Comparison of ENCODE assay signal across 8 cellular contexts in the genomic region with DNA sequence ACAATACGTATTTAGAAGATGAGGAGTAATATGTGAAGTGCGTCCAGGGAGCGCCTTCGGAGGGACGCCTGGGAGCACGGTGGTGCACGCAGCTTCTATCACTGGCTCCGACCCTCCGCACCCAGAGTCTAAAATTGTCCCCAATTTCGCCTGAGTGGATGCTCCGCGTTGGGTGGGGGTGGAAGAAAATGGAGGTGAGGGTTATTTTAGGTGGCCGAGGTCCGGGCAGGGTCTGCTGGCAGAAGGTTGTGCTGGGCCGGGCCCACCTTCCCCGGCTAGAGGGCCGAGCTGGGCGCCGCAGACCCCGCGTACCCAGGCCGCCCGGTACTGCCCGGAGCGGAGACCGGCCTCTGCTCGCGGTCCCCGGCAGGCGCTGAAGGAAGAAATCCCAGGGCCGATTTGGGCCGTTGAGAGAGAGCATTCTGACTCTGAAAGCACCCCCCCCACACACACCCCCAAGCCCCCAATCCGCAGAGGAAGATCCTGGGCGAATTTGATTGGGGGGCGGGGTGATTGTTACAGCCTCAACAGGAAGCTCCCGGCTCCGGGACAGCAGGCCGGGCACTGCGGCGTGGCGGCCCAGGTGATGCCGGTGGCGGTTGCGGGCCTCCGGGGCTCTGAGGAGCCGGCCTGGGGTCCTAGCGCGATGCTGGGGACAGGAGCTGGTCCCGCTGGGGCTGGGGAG. TPM values are rescaled to one million over a fixed set of nuclear protein-coding genes. Genes with fewer than 3 reads are reported as not detected.
DNase-seq lines count a peak whose midpoint lies in the region; ATAC-seq, FAIRE-seq and TF ChIP-seq lines count a peak whose summit lies in the region.

No MANE protein-coding gene starts in this region.

- H3K27ac ChIP-seq in A549: peak overlapping the region; percentile 94 to 98
- H3K27ac ChIP-seq in upper lobe of right lung: peak overlapping the region; percentile 97

- TF ChIP-seq CTCF in A549 (IDR thresholded peaks at IDR 0.05) (no peak), MCF 10A (IDR thresholded peaks at IDR 0.05; ENCODE audit: unreplicated experiment) (no peak), upper lobe of right lung (IDR thresholded peaks at IDR 0.05) (no peak)

- H3K9me3 ChIP-seq in A549: no peaks in the 10 kb centered on the region
- H3K9me3 ChIP-seq in upper lobe of right lung: no peaks in the 10 kb centered on the region

- peaks cover 28% of the 10 kb centered on the region for H3K36me3 Mint-ChIP-seq in MCF 10A (ENCODE audit: insufficient read depth, unreplicated experiment)

- H3K4me1 ChIP-seq in A549 (peaks cover 48% of the 10 kb centered on the region), upper lobe of right lung (peaks cover 39% of the 10 kb centered on the region)

- H3K4me3 ChIP-seq in A549 (peak overlapping the region; percentile 76), upper lobe of right lung (peak overlapping the region; percentile 74)

- in situ Hi-C loops in KBM-7 (cut with MboI; ENCODE audit: low pct_unique_long_range_greater_than_20kb, low sequenced_read_pairs): no loop called here

- H3K27me3 ChIP-seq in upper lobe of right lung: no peaks in the 10 kb centered on the region

- H3K27me3 Mint-ChIP-seq in MCF 10A (ENCODE audit: insufficient read depth, unreplicated experiment): no peaks in the 10 kb centered on the region

- TF ChIP-seq RAD21 in A549 (conservative IDR thresholded peaks at IDR 0.05 in 1 of 2, IDR thresholded peaks at IDR 0.05 in 1 of 2): no peak

- intact Hi-C loops in MCF 10A (cut with micrococcal nuclease) (loop anchor here (5.0 kb wide), 2 partner anchors 71 to 91 kb away; no protein-coding TSS in a partner anchor), upper lobe of right lung (cut with DNase I) (no loop called here)

- FAIRE-seq in A549 (lab: Jason Lieb, UNC) (no peak), GM12891 (lab: Jason Lieb, UNC) (no peak)

- CTCF ChIA-PET in A549 (lab: Yijun Ruan, JAX) (interaction anchor here (0.6 to 8.6 kb wide), 23 partner anchors 11 to 151 kb away, joined by 3 to 121 read pairs (median 5); no protein-coding TSS in a partner anchor), MCF 10A (lab: Yijun Ruan, JAX) (interaction anchor here (0.6 to 2.1 kb wide), 5 partner anchors 56 to 156 kb away, joined by 3 to 6 read pairs (median 4); no protein-coding TSS in a partner anchor)

- WGBS in A549 (ENCODE audit: missing lambda C conversion rate): 17% methylated on average over 35 of the region's 49 CpGs

- no TSS peak for BruUV-seq in MCF 10A (replicated peaks; lab: Mats Ljungman, UMichigan)

- H3K4me3 Mint-ChIP-seq in MCF 10A (ENCODE audit: unreplicated experiment): peak overlapping the region; percentile 89

- H3K4me1 Mint-ChIP-seq in MCF 10A (ENCODE audit: insufficient read depth, unreplicated experiment): peaks cover 16% of the 10 kb centered on the region

- no peak for ATAC-seq in A549
- ATAC-seq in upper lobe of right lung: no peak
- ATAC-seq in HG03565 (IDR thresholded peaks at IDR 0.05; ENCODE audit: unreplicated experiment): no peak

- TF ChIP-seq EP300 in A549 (IDR thresholded peaks at IDR 0.05): no peak

- TF ChIP-seq POLR2A in A549 (IDR thresholded peaks at IDR 0.05; ENCODE audit: low read length): no peak
- TF ChIP-seq POLR2A in GM12891 (IDR thresholded peaks at IDR 0.05; ENCODE audit: low read depth, low read length): no peak

- no peaks in the 10 kb centered on the region for H3K9me3 Mint-ChIP-seq in MCF 10A (ENCODE audit: unreplicated experiment)

- DNase-seq in A549 (ENCODE audit: low read depth in 1 of 2, low spot score in 1 of 2): peak; percentile 52 to 58
- DNase-seq in KBM-7: peak; percentile 45
- DNase-seq in MCF 10A (ENCODE audit: unreplicated experiment): peak; percentile 37
- DNase-seq in lung microvascular endothelial cell (ENCODE audit: low read depth in 2 of 2): peak; percentile 36 to 62
- no peak for DNase-seq in upper lobe of right lung
- no peak for DNase-seq in stimulated activated naive CD4-positive, alpha-beta T cell treated with Interleukin-2 at 50 U/mL for 16 hours (lab: John Stamatoyannopoulos, UW)
- DNase-seq in GM12891 (ENCODE audit: insufficient read length, low spot score): no peak

- H3K36me3 ChIP-seq in upper lobe of right lung: no peaks in the 10 kb centered on the region

- H3K27ac Mint-ChIP-seq in MCF 10A (ENCODE audit: low read depth, unreplicated experiment): peak overlapping the region; percentile 99

- POLR2A ChIA-PET in A549 (lab: Yijun Ruan, JAX): interaction anchor here (0.7 to 5.9 kb wide), 5 partner anchors 23 to 117 kb away, joined by 3 to 107 read pairs (median 4); no protein-coding TSS in a partner anchor
- POLR2A ChIA-PET in MCF 10A (lab: Yijun Ruan, JAX): interaction anchor here (0.7 to 9.2 kb wide), 13 partner anchors 21 to 287 kb away, joined by 3 to 169 read pairs (median 8); partner anchors contain the start of genes ACTG1, NDUFAF8, SLC38A10 and TEPSIN

- H3K4me2 ChIP-seq in A549: peak overlapping the region; percentile 92

TF ChIP-seq in A549, 52 proteins besides CTCF, POLR2A, EP300 and RAD21 (continues in another document):
- TF ChIP-seq MAFK (IDR thresholded peaks at IDR 0.05; ENCODE audit: partially characterized antibody) (no peak), NFE2L2 (conservative IDR thresholded peaks at IDR 0.05; ENCODE audit: low read length) (no peak), FOSL2 (IDR thresholded peaks at IDR 0.05) (no peak), FOSL2 (CRISPR knock-in tag; IDR thresholded peaks at IDR 0.05) (no peak), PHF8 (IDR thresholded peaks at IDR 0.05; ENCODE audit: borderline replicate concordance, low read depth) (0 out of 2 replicates have a peak, but pooled peaks have one; percentile 17), JUN (IDR thresholded peaks at IDR 0.05) (0 out of 5 replicates have a peak, but pooled peaks of 1 of the 2 experiments have one; percentile 35), NR3C1 (IDR thresholded peaks at IDR 0.05) (no peak), EHF (CRISPR knock-in tag; IDR thresholded peaks at IDR 0.05) (no peak), SMC3 (IDR thresholded peaks at IDR 0.05) (no peak), BHLHE40 (IDR thresholded peaks at IDR 0.05; ENCODE audit: low read depth, low read length) (no peak), ATOH8 (CRISPR knock-in tag; IDR thresholded peaks at IDR 0.05; ENCODE audit: low read depth) (no peak), TFCP2L1 (CRISPR knock-in tag; IDR thresholded peaks at IDR 0.05) (no peak), MYC (IDR thresholded peaks at IDR 0.05; ENCODE audit: borderline replicate concordance, low read length) (no peak), RARB (CRISPR knock-in tag; IDR thresholded peaks at IDR 0.05) (no peak), HEYL (CRISPR knock-in tag; IDR thresholded peaks at IDR 0.05) (no peak)
- TF ChIP-seq, protein P1, sequence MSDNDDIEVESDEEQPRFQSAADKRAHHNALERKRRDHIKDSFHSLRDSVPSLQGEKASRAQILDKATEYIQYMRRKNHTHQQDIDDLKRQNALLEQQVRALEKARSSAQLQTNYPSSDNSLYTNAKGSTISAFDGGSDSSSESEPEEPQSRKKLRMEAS (IDR thresholded peaks at IDR 0.05): peak; percentile 12; the same call in 1 of the 2 replicates

TF ChIP-seq in GM12891, 5 proteins besides CTCF, POLR2A, EP300 and RAD21:
- no peak for TF ChIP-seq TAF1 (IDR thresholded peaks at IDR 0.05; ENCODE audit: low read depth, low read length)
- TF ChIP-seq PAX5 (IDR thresholded peaks at IDR 0.05; ENCODE audit: insufficient read depth, low read length, severe bottlenecking): no peak
- no peak for TF ChIP-seq POLR2AphosphoS5 (IDR thresholded peaks at IDR 0.05; ENCODE audit: low read depth, low read length)
- TF ChIP-seq SPI1 (IDR thresholded peaks at IDR 0.05; ENCODE audit: low read depth, low read length): no peak
- TF ChIP-seq POU2F2 (IDR thresholded peaks at IDR 0.05; ENCODE audit: low read depth, low read length): no peak

RNA-seq across cellular contexts. Expression of gene BAHCC1, which starts 3.1 kb away (rescaled TPM):
- 2.1 and 2.6 TPM in 2 replicates for polyA plus RNA-seq in A549 (2011; rRNA removed)
- polyA plus RNA-seq in A549 (2012; cell fraction: cytosol; rRNA removed): 7.4 and 8.4 TPM in 2 replicates
- polyA plus RNA-seq in A549 (2012; cell fraction: nucleus; rRNA removed): 27.4 and 38.1 TPM in 2 replicates
- polyA plus RNA-seq in A549 (2017; fragmentation: RNase III; extraction: RNeasy Plus Mini Kit Qiagen cat#74134 plus additional on column Dnase treatment): 5.2 to 5.9 TPM (median 5.8 TPM) in 3 replicates
- 2.6 and 3.5 TPM in 2 replicates for polyA minus RNA-seq in A549 (2011; rRNA and poly(A)+ RNA removed)
- total RNA-seq in MCF 10A (2022): 7.4 and 9.2 TPM in 2 replicates
- 2.6 TPM in 2 replicates for total RNA-seq in lung microvascular endothelial cell
- 23.3 TPM for total RNA-seq in upper lobe of right lung
- polyA plus RNA-seq in GM12891 (2012; ENCODE audit: low read depth, missing spikeins): 0.01 TPM

Comparison
In these comparisons a context has a peak if more than half of its experiments do, and no peak if none do; other contexts are left out.
1. DNase-seq: peak in A549 (2 of 2), KBM-7 (single experiment), MCF 10A (single experiment) and lung microvascular endothelial cell (2 of 2); none in upper lobe of right lung (single experiment), stimulated activated naive CD4-positive, alpha-beta T cell treated with Interleukin-2 at 50 U/mL for 16 hours (single experiment) and GM12891 (single experiment).